ENCODE assay signal across 8 cellular contexts in genomic region chr7:141074162-141074989, GRCh38. TPM values are rescaled to one million over a fixed set of nuclear protein-coding genes. Genes with fewer than 3 reads are reported as not detected.
DNase-seq lines count a peak whose midpoint lies in the region; TF ChIP-seq lines count a peak whose summit lies in the region.

No MANE protein-coding gene starts in this region.

- peak overlapping the region; percentile 50 for H4K91ac ChIP-seq in mesenchymal stem cell (ENCODE audit: low read length)

- H3K27me3 ChIP-seq in A673 (replicated peaks; ENCODE audit: insufficient read depth, low read depth, low read length, poor library complexity) (peaks cover 87% of the 10 kb centered on the region), mesenchymal stem cell (ENCODE audit: control insufficient read depth in 1 of 2, insufficient read depth in 1 of 2, low read length in 2 of 2) (peaks cover 17 to 73% of the 10 kb centered on the region in 2 experiments), tibial nerve (peaks cover 0 to 60% of the 10 kb centered on the region in 2 donors)

- H2AFZ ChIP-seq in mesenchymal stem cell (ENCODE audit: low read depth, low read length): no peak overlapping the region

- no peak overlapping the region for H3K9ac ChIP-seq in mesenchymal stem cell (ENCODE audit: low read length)

- no peak overlapping the region for H2BK5ac ChIP-seq in mesenchymal stem cell (ENCODE audit: low read depth, low read length, poor library complexity, severe bottlenecking)

- H3K27ac ChIP-seq in A673 (ENCODE audit: low read depth, low read length, poor library complexity, severe bottlenecking): no peak overlapping the region
- no peak overlapping the region for H3K27ac ChIP-seq in mesenchymal stem cell (ENCODE audit: low read length, poor library complexity, severe bottlenecking)
- no peak overlapping the region for H3K27ac ChIP-seq in tibial nerve

- H3K4me3 ChIP-seq in A673 (ENCODE audit: low read depth, low read length, poor library complexity, severe bottlenecking) (peak overlapping the region; percentile 45), mesenchymal stem cell (ENCODE audit: insufficient read depth in 1 of 2, low read depth in 1 of 2, low read length in 2 of 2) (peak overlapping the region; percentile 67 to 76), tibial nerve (peak overlapping the region; percentile 22 to 66 (median 45))

- peak overlapping the region; percentile 100 for H3K4me2 ChIP-seq in mesenchymal stem cell (ENCODE audit: low read length, poor library complexity, severe bottlenecking)

- no peak overlapping the region for H2AK5ac ChIP-seq in mesenchymal stem cell (ENCODE audit: low read length, severe bottlenecking)

- no peak for TF ChIP-seq EP300 in tibial nerve (IDR thresholded peaks at IDR 0.05)

- DNase-seq in A673 (ENCODE audit: low spot score) (no peak), GM10248 (ENCODE audit: extremely low spot score) (peak; percentile 23), RPMI8226 (peak; percentile 62), dermis blood vessel endothelial cell (peak; percentile 18), mesenchymal stem cell (peak; percentile 16), tibial nerve (ENCODE audit: low spot score in 2 of 2) (no peak), Kasumi-1 (lab: John Stamatoyannopoulos, UW) (no peak)
- no peak for DNase-seq in central memory CD4-positive, alpha-beta T cell

- no peak overlapping the region for H3K4ac ChIP-seq in mesenchymal stem cell (ENCODE audit: low read depth in 1 of 2, low read length in 2 of 2)

- H3K79me1 ChIP-seq in mesenchymal stem cell (replicated peaks; ENCODE audit: low read length, poor library complexity, severe bottlenecking): peaks cover 6% of the 10 kb centered on the region

- CTCF ChIA-PET in A673 (lab: Charles Lee) (no interaction called here), GM10248 (lab: Yijun Ruan, JAX) (interaction anchor here (1.5 kb wide), 1 partner anchor 459 kb away, joined by 3 read pairs; no protein-coding TSS in a partner anchor)

- BruUV-seq in A673 (replicated peaks; lab: Mats Ljungman, UMichigan): no TSS peak

- peaks cover 16% of the 10 kb centered on the region for H3K4me1 ChIP-seq in A673 (ENCODE audit: insufficient read depth, low read length, poor library complexity, severe bottlenecking)
- H3K4me1 ChIP-seq in mesenchymal stem cell (ENCODE audit: control insufficient read depth, insufficient read depth, low read depth, low read length): peaks cover 31% of the 10 kb centered on the region
- peaks cover 0 to 41% (median 31%) of the 10 kb centered on the region in 4 donors for H3K4me1 ChIP-seq in tibial nerve

- WGBS in mesenchymal stem cell: 1% methylated on average over 73 of the region's 75 CpGs
- 4 to 6% methylated on average over 34 to 35 of the region's 75 CpGs for WGBS in tibial nerve, 2 donors

- H2BK120ac ChIP-seq in mesenchymal stem cell (ENCODE audit: low read depth, low read length): no peak overlapping the region

- TF ChIP-seq CTCF in A673 (conservative IDR thresholded peaks at IDR 0.05; ENCODE audit: low read depth, low read length): no peak
- no peak for TF ChIP-seq CTCF in GM10248 (IDR thresholded peaks at IDR 0.05; ENCODE audit: control extremely low read depth, extremely low read depth, low read depth, missing control alignments)
- no peak for TF ChIP-seq CTCF in tibial nerve (IDR thresholded peaks at IDR 0.05)

- H3K9me3 ChIP-seq in A673 (ENCODE audit: low read depth, low read length, poor library complexity, severe bottlenecking): no peaks in the 10 kb centered on the region
- no peaks in the 10 kb centered on the region for H3K9me3 ChIP-seq in mesenchymal stem cell (ENCODE audit: control insufficient read depth, low read length)
- H3K9me3 ChIP-seq in tibial nerve: no peaks in the 10 kb centered on the region

- TF ChIP-seq POLR2A in tibial nerve (IDR thresholded peaks at IDR 0.05): no peak

- no peak overlapping the region for H2BK15ac ChIP-seq in mesenchymal stem cell (ENCODE audit: low read depth, poor library complexity, severe bottlenecking)

- POLR2A ChIA-PET in A673 (lab: Charles Lee; ENCODE audit: low non-redundant PET): no interaction called here
- POLR2A ChIA-PET in GM10248 (lab: Yijun Ruan, JAX): no interaction called here

- no peak overlapping the region for H3K14ac ChIP-seq in mesenchymal stem cell (ENCODE audit: low read length in 2 of 2)

- H3K18ac ChIP-seq in mesenchymal stem cell (ENCODE audit: low read depth in 1 of 2, low read length in 2 of 2): no peak overlapping the region

- no peak overlapping the region for H2BK12ac ChIP-seq in mesenchymal stem cell (ENCODE audit: low read length in 2 of 2)

- intact Hi-C loops in A673 (cut with micrococcal nuclease; ENCODE audit: unreplicated experiment): loop anchor here (5.0 kb wide), 1 partner anchor 578 kb away; no protein-coding TSS in a partner anchor

- H3K23ac ChIP-seq in mesenchymal stem cell (ENCODE audit: low read length in 2 of 2): peak overlapping the region in 1 of 2 experiments; percentile 64

- H4K8ac ChIP-seq in mesenchymal stem cell (ENCODE audit: low read length): no peak overlapping the region

- H3K36me3 ChIP-seq in A673 (ENCODE audit: insufficient read depth, low read length, poor library complexity, severe bottlenecking) (no peaks in the 10 kb centered on the region), mesenchymal stem cell (ENCODE audit: control insufficient read depth in 1 of 2, insufficient read depth in 2 of 2, low read depth in 1 of 2, low read length in 2 of 2) (no peaks in the 10 kb centered on the region), tibial nerve (no peaks in the 10 kb centered on the region)

RNA-seq across cellular contexts. Expression of gene TMEM178B, which starts 0.5 kb away (rescaled TPM):
- total RNA-seq in A673 (2021) (1.1 and 2.8 TPM in 2 replicates), dermis blood vessel endothelial cell (0.09 and 0.34 TPM in 2 replicates), tibial nerve (under 1 TPM; 0.30 to 0.78 (median 0.53) TPM)
- polyA plus RNA-seq in mesenchymal stem cell (2013, experiment 1 of 2): 0.06 TPM
- polyA plus RNA-seq in mesenchymal stem cell (2013, experiment 2 of 2): 0.08 TPM

RNA-seq across cellular contexts. Expression of gene MRPS33, which starts 59.6 kb away (rescaled TPM):
- total RNA-seq in A673 (2021): 61.3 and 66.0 TPM in 2 replicates
- total RNA-seq in dermis blood vessel endothelial cell: 15.1 and 17.0 TPM in 2 replicates
- polyA plus RNA-seq in mesenchymal stem cell (2013, experiment 1 of 2): 83.2 TPM
- polyA plus RNA-seq in mesenchymal stem cell (2013, experiment 2 of 2): 84.1 TPM
- total RNA-seq in tibial nerve: 10 to 100 TPM in 3 of 4 donors, 1 to 10 TPM in 1; 4.2 to 21.8 (median 16.0) TPM

Comparison
In these comparisons a context has a peak if more than half of its experiments do, and no peak if none do; other contexts are left out.
1. DNase-seq: peak in GM10248 (single experiment), RPMI8226 (single experiment), dermis blood vessel endothelial cell (single experiment) and mesenchymal stem cell (single experiment); none in A673 (single experiment), tibial nerve (0 of 2), central memory CD4-positive, alpha-beta T cell (single experiment) and Kasumi-1 (0 of 2).
2. Peak in every context shown above with its lines, with median percentiles within 50 percentile points of each other: H3K4me3 ChIP-seq.